Comparison of ENCODE assay signal across 8 cellular contexts in genomic region chr14:24171422-24172260, GRCh38. TPM values are rescaled to one million over a fixed set of nuclear protein-coding genes. Genes with fewer than 3 reads are reported as not detected.
DNase-seq lines count a peak whose midpoint lies in the region; ATAC-seq and TF ChIP-seq lines count a peak whose summit lies in the region.

A gene with protein sequence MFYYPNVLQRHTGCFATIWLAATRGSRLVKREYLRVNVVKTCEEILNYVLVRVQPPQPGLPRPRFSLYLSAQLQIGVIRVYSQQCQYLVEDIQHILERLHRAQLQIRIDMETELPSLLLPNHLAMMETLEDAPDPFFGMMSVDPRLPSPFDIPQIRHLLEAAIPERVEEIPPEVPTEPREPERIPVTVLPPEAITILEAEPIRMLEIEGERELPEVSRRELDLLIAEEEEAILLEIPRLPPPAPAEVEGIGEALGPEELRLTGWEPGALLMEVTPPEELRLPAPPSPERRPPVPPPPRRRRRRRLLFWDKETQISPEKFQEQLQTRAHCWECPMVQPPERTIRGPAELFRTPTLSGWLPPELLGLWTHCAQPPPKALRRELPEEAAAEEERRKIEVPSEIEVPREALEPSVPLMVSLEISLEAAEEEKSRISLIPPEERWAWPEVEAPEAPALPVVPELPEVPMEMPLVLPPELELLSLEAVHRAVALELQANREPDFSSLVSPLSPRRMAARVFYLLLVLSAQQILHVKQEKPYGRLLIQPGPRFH (plus strand): TSS chr14:24172080. CDS start chr14:24172553, 473 bp downstream.

- peaks cover 52% of the 10 kb centered on the region for H3K36me3 Mint-ChIP-seq in activated naive CD4-positive, alpha-beta T cell treated with anti-CD3 and anti-CD28 coated beads, Interleukin-2, amount 10 ng/mL, durations not matched to agents 7 days and 5 days

- peaks cover 49% of the 10 kb centered on the region for H3K4me1 Mint-ChIP-seq in activated naive CD4-positive, alpha-beta T cell treated with anti-CD3 and anti-CD28 coated beads, Interleukin-2, amount 10 ng/mL, durations not matched to agents 7 days and 5 days

- peak within 1 kb of the TSS; percentile 71 for H3K4me3 Mint-ChIP-seq in activated naive CD4-positive, alpha-beta T cell treated with anti-CD3 and anti-CD28 coated beads, Interleukin-2, amount 10 ng/mL, durations not matched to agents 7 days and 5 days

- H4K8ac ChIP-seq in trophoblast cell (ENCODE audit: low read depth, low read length), result peak within 1 kb of the TSS; percentile 81

- H3K4me1 ChIP-seq in cardiac muscle cell (ENCODE audit: low read depth), result no peaks in the 10 kb centered on the region
- peaks cover 3 to 7% of the 10 kb centered on the region in 2 experiments for H3K4me1 ChIP-seq in trophoblast cell (ENCODE audit: control insufficient read depth in 1 of 2, insufficient read depth in 2 of 2, low read length in 2 of 2)
- H3K4me1 ChIP-seq in transverse colon, result peaks cover 0 to 7% (median 4%) of the 10 kb centered on the region in 4 donors

- peak within 1 kb of the TSS; percentile 63 for H4K12ac ChIP-seq in trophoblast cell (ENCODE audit: low read depth, low read length)

- peak; percentile 10 for TF ChIP-seq POLR2A in transverse colon (IDR thresholded peaks at IDR 0.05)

- H4K91ac ChIP-seq in trophoblast cell (ENCODE audit: low read depth, low read length), result peak within 1 kb of the TSS; percentile 26

- H3K79me1 ChIP-seq in trophoblast cell (ENCODE audit: low read length), result no peaks in the 10 kb centered on the region

- no peak for TF ChIP-seq CTCF in cardiac muscle cell (IDR thresholded peaks at IDR 0.05; ENCODE audit: low read depth, low read length)
- TF ChIP-seq CTCF in transverse colon (IDR thresholded peaks at IDR 0.05), result no peak

- no peaks in the 10 kb centered on the region for H3K27me3 Mint-ChIP-seq in activated naive CD4-positive, alpha-beta T cell treated with anti-CD3 and anti-CD28 coated beads, Interleukin-2, amount 10 ng/mL, durations not matched to agents 7 days and 5 days

- H2BK12ac ChIP-seq in trophoblast cell (ENCODE audit: low read length), result no peak within 1 kb of the TSS

- no CpG with 5 or more reads among the region's 63 CpGs for WGBS in trophoblast cell (ENCODE audit: extremely low coverage, insufficient coverage, insufficient read length)
- 40 to 52% methylated on average over 3 to 58 of the region's 63 CpGs for WGBS in transverse colon (ENCODE audit: low coverage in 1 of 2), 2 donors

- H3K27me3 ChIP-seq in cardiac muscle cell, result no peaks in the 10 kb centered on the region
- H3K27me3 ChIP-seq in trophoblast cell (ENCODE audit: insufficient read depth, low read length), result no peaks in the 10 kb centered on the region
- H3K27me3 ChIP-seq in transverse colon, result no peaks in the 10 kb centered on the region

- no peaks in the 10 kb centered on the region for H3K79me2 ChIP-seq in trophoblast cell (ENCODE audit: control insufficient read depth, insufficient read depth, low read length, poor library complexity)

- H3K9me3 ChIP-seq in cardiac muscle cell (ENCODE audit: low read depth), result no peaks in the 10 kb centered on the region
- no peaks in the 10 kb centered on the region for H3K9me3 ChIP-seq in trophoblast cell (ENCODE audit: insufficient read depth, low read depth, low read length)
- H3K9me3 ChIP-seq in transverse colon, result no peaks in the 10 kb centered on the region

- no peak within 1 kb of the TSS for H2AK5ac ChIP-seq in trophoblast cell (ENCODE audit: low read length)

- no peak within 1 kb of the TSS for H3K23ac ChIP-seq in trophoblast cell (ENCODE audit: low read length)

- H3K27ac ChIP-seq in cardiac muscle cell (no peak within 1 kb of the TSS), trophoblast cell (ENCODE audit: low read depth, low read length) (no peak within 1 kb of the TSS), transverse colon (peak within 1 kb of the TSS; percentile 6 to 70 (median 44))

- H3K4me3 ChIP-seq in cardiac muscle cell (peak within 1 kb of the TSS; percentile 21), trophoblast cell (ENCODE audit: low read depth, low read length) (peak within 1 kb of the TSS; percentile 62), transverse colon (peak within 1 kb of the TSS in 2 of 4 donors; percentile 26 to 41)

- H3K36me3 ChIP-seq in cardiac muscle cell (no peaks in the 10 kb centered on the region), trophoblast cell (ENCODE audit: control insufficient read depth in 1 of 2, insufficient read depth in 2 of 2, low read length in 2 of 2) (peaks cover 7 to 13% of the 10 kb centered on the region in 2 experiments), transverse colon (peaks cover 0 to 19% (median under 1%) of the 10 kb centered on the region in 4 donors)

- peak; percentile 94 for DNase-seq in OCI-M1 (lab: John Stamatoyannopoulos, UW)
- DNase-seq in activated naive CD4-positive, alpha-beta T cell treated with anti-CD3 and anti-CD28 coated beads, Interleukin-2, amount 10 ng/mL, durations not matched to agents 7 days and 5 days, result peak; percentile 81
- peak; percentile 91 to 98 for DNase-seq in cardiac muscle cell (ENCODE audit: low read depth in 1 of 2, low spot score in 1 of 2)
- no peak for DNase-seq in trophoblast cell
- DNase-seq in transverse colon, result peak; percentile 74
- DNase-seq in H4 (ENCODE audit: low spot score), result no peak

- H3K4ac ChIP-seq in trophoblast cell (ENCODE audit: low read depth, low read length), result no peak within 1 kb of the TSS

- H3K18ac ChIP-seq in trophoblast cell (ENCODE audit: low read length), result peak within 1 kb of the TSS; percentile 29

- intact Hi-C loops in transverse colon (cut with DNase I; ENCODE audit: low total_unique reads), result no loop called here

- in situ Hi-C loops in transverse colon (cut with MboI; ENCODE audit: low pct_ligation_motif_present in 1 of 4, low pct_unique_long_range_greater_than_20kb in 1 of 4, low sequenced_read_pairs in 3 of 4), result no loop called here

- H2BK5ac ChIP-seq in trophoblast cell (ENCODE audit: low read depth, low read length, poor library complexity), result no peak within 1 kb of the TSS

- no peak for TF ChIP-seq EP300 in transverse colon (IDR thresholded peaks at IDR 0.05; ENCODE audit: low read depth)

- H3K27ac Mint-ChIP-seq in activated naive CD4-positive, alpha-beta T cell treated with anti-CD3 and anti-CD28 coated beads, Interleukin-2, amount 10 ng/mL, durations not matched to agents 7 days and 5 days, result peak within 1 kb of the TSS; percentile 85

- CTCF ChIA-PET in activated naive CD4-positive, alpha-beta T cell treated with anti-CD3 and anti-CD28 coated beads, Interleukin-2, amount 10 ng/mL, durations not matched to agents 7 days and 5 days (lab: Charles Lee), result interaction anchor here (0.7 kb wide), 2 partner anchors 10 to 1041 kb away, joined by 3 read pairs; partner anchors contain the start of gene IRF9

- peak within 1 kb of the TSS; percentile 34 for H3K14ac ChIP-seq in trophoblast cell (ENCODE audit: low read length)

- peak within 1 kb of the TSS; percentile 56 for H2AFZ ChIP-seq in trophoblast cell (ENCODE audit: insufficient read depth, low read length, poor library complexity)

- no peaks in the 10 kb centered on the region for H3K9me3 Mint-ChIP-seq in activated naive CD4-positive, alpha-beta T cell treated with anti-CD3 and anti-CD28 coated beads, Interleukin-2, amount 10 ng/mL, durations not matched to agents 7 days and 5 days

- ATAC-seq in GM18861 (IDR thresholded peaks at IDR 0.05; ENCODE audit: unreplicated experiment) (peak; percentile 74), HG03066 (IDR thresholded peaks at IDR 0.05; ENCODE audit: low read depth, unreplicated experiment) (peak; percentile 88)

- no peak within 1 kb of the TSS for H2BK120ac ChIP-seq in trophoblast cell (ENCODE audit: insufficient read depth, low read length, poor library complexity)

- H3K9ac ChIP-seq in trophoblast cell (ENCODE audit: low read length), result no peak within 1 kb of the TSS

- peak within 1 kb of the TSS; percentile 67 for H3K4me2 ChIP-seq in trophoblast cell (ENCODE audit: low read length)

RNA-seq across cellular contexts. Expression of the gene that starts here (rescaled TPM):
- total RNA-seq in cardiac muscle cell (20.3 and 23.5 TPM in 2 replicates), transverse colon (100 to 1,000 TPM in 1 of 4 donors, 10 to 100 TPM in 3; 11.3 to 112 (median 31.2) TPM)
- polyA plus RNA-seq in cardiac muscle cell, result 38.8 and 39.0 TPM in 2 replicates
- polyA plus RNA-seq in trophoblast cell (2013), result 9.3 and 9.4 TPM in 2 replicates
- total RNA-seq in H4 (2014; rRNA removed; shearing (Covaris generic)), result 0.14 and 0.54 TPM in 2 replicates

Comparison
In these comparisons a context has a peak if more than half of its experiments do, and no peak if none do; other contexts are left out.
1. DNase-seq: peak in OCI-M1 (single experiment), activated naive CD4-positive, alpha-beta T cell treated with anti-CD3 and anti-CD28 coated beads, Interleukin-2, amount 10 ng/mL, durations not matched to agents 7 days and 5 days (single experiment), cardiac muscle cell (2 of 2) and transverse colon (single experiment); none in trophoblast cell (0 of 2) and H4 (single experiment).
2. H3K27ac ChIP-seq: peak in transverse colon (4 of 4); none in cardiac muscle cell (single experiment) and trophoblast cell (single experiment).